Comparison of ENCODE assay signal across 19 cellular contexts in genomic region chr11:12094872-12095800, GRCh38. TPM values are rescaled to one million over a fixed set of nuclear protein-coding genes. Genes with fewer than 3 reads are reported as not detected.
A peak's percentile ranks its signal among the peaks of the same experiment; 100 is the strongest.
DNase-seq lines count a peak whose midpoint lies in the region; ATAC-seq, FAIRE-seq and TF ChIP-seq lines count a peak whose summit lies in the region.
"Had no signal": no experiment of that assay in that cellular context is flagged by ENCODE, and none has a peak within 500 bp of the region (broad histone marks: within the 10 kb centered on the region; RNA-seq: fewer than 3 reads in every experiment).

No MANE protein-coding gene starts in this region.

- no peaks in the 10 kb centered on the region for H3K9me1 ChIP-seq in endothelial cell of umbilical vein (replicated peaks; ENCODE audit: control insufficient read depth, extremely low read depth, insufficient read depth, low read length)

- no peak overlapping the region for H3K9ac ChIP-seq in endothelial cell of umbilical vein (replicated peaks; ENCODE audit: extremely low read depth, insufficient read depth, low read length)

- DNase-seq in NCI-H2029 treated with DMSO at 0.1 percent for 48 hours (lab: John Stamatoyannopoulos, UW) (peak; percentile 17), NCI-H2029 (lab: John Stamatoyannopoulos, UW) (no peak), NCI-H345 treated with DMSO at 0.1 percent for 48 hours (lab: John Stamatoyannopoulos, UW; ENCODE audit: unreplicated experiment) (peak; percentile 60), endothelial cell of umbilical vein (ENCODE audit: low read depth, low spot score) (peak; percentile 68), thyroid gland (peak; percentile 81 to 84), glomerular visceral epithelial cell (ENCODE audit: extremely low spot score) (no peak)
- DNase-seq: 8988T; activated CD4-positive, alpha-beta memory T cell treated with anti-CD3 and anti-CD28 coated beads for 36 hours; activated T-cell treated with anti-CD3 and anti-CD28 coated beads, Interleukin-2, amount 50 U/mL, for 48 hours; C1 segment of cervical spinal cord; HCEC 1CT; NCI-H2171; SJCRH30; stimulated activated naive CD8-positive, alpha-beta T cell treated with anti-CD3 and anti-CD28 coated beads, Interleukin-15, amount 100 ng/mL, for 72 hours; T1000 had no signal

- no peak overlapping the region for H3K27ac ChIP-seq in endothelial cell of umbilical vein (ENCODE audit: insufficient read depth, low read depth, low read length)
- peak overlapping the region; percentile 50 to 82 (median 52) for H3K27ac ChIP-seq in thyroid gland
- H3K27ac ChIP-seq: HL-60, SJCRH30 had no signal

- 44 to 46% methylated on average over 11 of the region's 11 CpGs for WGBS in thyroid gland, 2 donors

- no peaks in the 10 kb centered on the region for H3K27me3 ChIP-seq in endothelial cell of umbilical vein (ENCODE audit: control insufficient read depth in 2 of 2, insufficient read depth in 2 of 2, low read length in 2 of 2)
- no peaks in the 10 kb centered on the region for H3K27me3 ChIP-seq in thyroid gland

- FAIRE-seq in endothelial cell of umbilical vein (lab: Jason Lieb, UNC): peak; percentile 76
- FAIRE-seq: islet of Langerhans had no signal

- H3K36me3 ChIP-seq in endothelial cell of umbilical vein (ENCODE audit: control insufficient read depth in 2 of 2, extremely low read depth in 1 of 2, insufficient read depth in 2 of 2, low read length in 2 of 2): no peaks in the 10 kb centered on the region
- no peaks in the 10 kb centered on the region for H3K36me3 ChIP-seq in thyroid gland
- H3K36me3 ChIP-seq: SJCRH30 had no signal

- no peaks in the 10 kb centered on the region for H3K79me2 ChIP-seq in endothelial cell of umbilical vein (ENCODE audit: control insufficient read depth, insufficient read depth, low read length)

- no peak overlapping the region for H3K4me3 ChIP-seq in endothelial cell of umbilical vein (replicated peaks in 1 of 3; ENCODE audit: insufficient read depth in 1 of 3, low read depth in 1 of 3, low read length in 3 of 3)
- no peak overlapping the region for H3K4me3 ChIP-seq in thyroid gland (replicated peaks in 1 of 3)
- H3K4me3 ChIP-seq: SJCRH30 had no signal

- dilution Hi-C loops in endothelial cell of umbilical vein (cut with MboI; ENCODE audit: extremely low pct_ligation_motif_present, low sequenced_read_pairs): no loop called here

- CTCF ChIA-PET in endothelial cell of umbilical vein (lab: Charles Lee): interaction anchor here (0.8 to 1.3 kb wide), 4 partner anchors 9 to 187 kb away, joined by 3 to 8 read pairs (median 5); no protein-coding TSS in a partner anchor

- H3K9me3 ChIP-seq in endothelial cell of umbilical vein (replicated peaks; ENCODE audit: control insufficient read depth, insufficient read depth, low read length) (no peaks in the 10 kb centered on the region), thyroid gland (no peaks in the 10 kb centered on the region)
- H3K9me3 ChIP-seq: SJCRH30 had no signal

- H2AFZ ChIP-seq in endothelial cell of umbilical vein (ENCODE audit: low read depth, low read length): peak overlapping the region; percentile 31

- TF ChIP-seq CTCF in endothelial cell of umbilical vein (IDR thresholded peaks at IDR 0.05; ENCODE audit: extremely low read depth in 1 of 2, insufficient read depth in 1 of 2, low read depth in 1 of 2, low read length in 2 of 2) (no peak), thyroid gland (IDR thresholded peaks at IDR 0.05) (no peak)

- H4K20me1 ChIP-seq in endothelial cell of umbilical vein (replicated peaks; ENCODE audit: control insufficient read depth, extremely low read depth, insufficient read depth, low read length): no peaks in the 10 kb centered on the region

- TF ChIP-seq POLR2A in endothelial cell of umbilical vein (IDR thresholded peaks at IDR 0.05; ENCODE audit: low read depth, low read length) (no peak), thyroid gland (IDR thresholded peaks at IDR 0.05) (no peak)

- no TSS peak for BruUV-seq in endothelial cell of umbilical vein (replicated peaks; lab: Mats Ljungman, UMichigan)

- peak overlapping the region; percentile 13 for H3K4me2 ChIP-seq in endothelial cell of umbilical vein (ENCODE audit: insufficient read depth, low read length)

- H3K4me1 ChIP-seq in endothelial cell of umbilical vein (ENCODE audit: control insufficient read depth, extremely low read depth, insufficient read depth, low read length): peaks cover 32% of the 10 kb centered on the region
- peaks cover 21 to 25% of the 10 kb centered on the region in 2 donors for H3K4me1 ChIP-seq in thyroid gland

- ATAC-seq in HG03469 (IDR thresholded peaks at IDR 0.05; ENCODE audit: unreplicated experiment) (no peak), HG02938 (IDR thresholded peaks at IDR 0.05; ENCODE audit: unreplicated experiment) (no peak)
- ATAC-seq: stimulated activated naive CD8-positive, alpha-beta T cell treated with anti-CD3 and anti-CD28 coated beads, Interleukin-15, amount 100 ng/mL, for 72 hours had no signal

- POLR2A ChIA-PET in endothelial cell of umbilical vein (lab: Charles Lee): interaction anchor here (0.9 kb wide), 1 partner anchor 122 kb away, joined by 3 read pairs; no protein-coding TSS in a partner anchor

- intact Hi-C loops in endothelial cell of umbilical vein (cut with micrococcal nuclease) (no loop called here), thyroid gland (cut with DNase I) (no loop called here)

TF ChIP-seq in endothelial cell of umbilical vein, 7 proteins besides CTCF, POLR2A, EP300 and RAD21:
- TF ChIP-seq GATA2 (IDR thresholded peaks at IDR 0.05; ENCODE audit: insufficient read depth, insufficient read length, low read depth, low read length): peak; percentile 44
- TF ChIP-seq POLR2AphosphoS5 (IDR thresholded peaks at IDR 0.05; ENCODE audit: insufficient read depth, low read depth, low read length): no peak

RNA-seq across cellular contexts. Expression of gene MICAL2, which starts 15.3 kb away (rescaled TPM):
- total RNA-seq in endothelial cell of umbilical vein (200 and 222 TPM in 2 replicates), thyroid gland (10 to 100 TPM; 27.4 to 63.6 (median 51.9) TPM)
- 64.7 and 67.6 TPM in 2 replicates for polyA plus RNA-seq in endothelial cell of umbilical vein
- polyA plus RNA-seq in endothelial cell of umbilical vein (2011; cell fraction: cytosol; rRNA removed): 74.6 and 84.6 TPM in 2 replicates
- polyA plus RNA-seq in endothelial cell of umbilical vein (2011; cell fraction: nucleus; rRNA removed): 108 and 127 TPM in 2 replicates
- polyA plus RNA-seq in endothelial cell of umbilical vein (2012): 116 and 178 TPM in 2 replicates
- polyA minus RNA-seq in endothelial cell of umbilical vein: 248 and 293 TPM in 2 replicates
- polyA minus RNA-seq in endothelial cell of umbilical vein (2011; cell fraction: cytosol; rRNA and poly(A)+ RNA removed): 2.5 TPM
- 222 and 257 TPM in 2 replicates for polyA minus RNA-seq in endothelial cell of umbilical vein (2011; cell fraction: nucleus; rRNA and poly(A)+ RNA removed)

Comparison
In these comparisons a context has a peak if more than half of its experiments do, and no peak if none do; other contexts are left out.
1. DNase-seq: peak in NCI-H2029 treated with DMSO at 0.1 percent for 48 hours (single experiment), NCI-H345 treated with DMSO at 0.1 percent for 48 hours (single experiment), endothelial cell of umbilical vein (single experiment) and thyroid gland (2 of 2); none in NCI-H2029 (single experiment) and glomerular visceral epithelial cell (single experiment).